11 cellular contexts compared by ENCODE assay signal in the genomic region with DNA sequence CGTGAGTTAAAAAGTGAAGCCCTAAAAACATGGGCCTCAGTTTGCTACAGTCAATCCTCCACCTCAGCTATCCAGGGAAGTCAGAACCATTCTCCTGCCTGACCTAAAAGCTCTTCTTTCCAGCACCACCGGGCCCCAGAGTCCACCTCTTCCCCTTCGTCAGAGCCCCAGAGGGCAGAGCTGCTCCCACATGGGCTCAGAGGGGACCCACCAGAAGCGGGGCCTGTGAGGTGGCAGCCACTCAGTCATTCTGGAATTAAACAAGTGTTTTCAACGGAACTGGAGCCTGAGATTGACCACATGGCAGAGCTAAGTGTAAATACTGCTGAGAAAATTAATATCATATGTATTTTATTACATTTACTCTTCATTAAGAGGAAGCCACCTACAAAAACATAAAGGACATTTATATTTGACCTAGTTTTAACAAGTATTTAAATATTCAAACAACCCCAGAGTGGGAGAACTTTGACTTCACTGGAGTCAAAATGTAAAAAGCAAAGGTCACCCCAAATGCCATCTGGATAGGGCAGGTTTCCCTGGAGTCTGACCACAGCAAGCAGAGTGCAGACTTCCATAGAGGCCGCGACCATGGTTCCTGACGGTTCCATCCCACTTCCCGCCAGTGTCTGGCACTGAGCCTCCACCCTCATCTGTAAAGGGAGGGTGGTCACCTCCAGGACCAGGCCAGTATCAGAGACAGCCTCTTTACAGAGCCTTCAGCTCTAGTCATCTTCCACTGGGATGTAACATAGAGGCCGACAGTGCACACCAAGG. TPM values are rescaled to one million over a fixed set of nuclear protein-coding genes. Genes with fewer than 3 reads are reported as not detected.
A peak's percentile ranks its signal among the peaks of the same experiment; 100 is the strongest.
DNase-seq lines count a peak whose midpoint lies in the region; ATAC-seq, FAIRE-seq and TF ChIP-seq lines count a peak whose summit lies in the region.
"Had no signal": no experiment of that assay in that cellular context is flagged by ENCODE, and none has a peak within 500 bp of the region (broad histone marks: within the 10 kb centered on the region; RNA-seq: fewer than 3 reads in every experiment).

No MANE protein-coding gene starts in this region.

- no peak for TF ChIP-seq CTCF in hepatocyte (IDR thresholded peaks at IDR 0.05; ENCODE audit: poor library complexity)

- no peak overlapping the region for H2AFZ ChIP-seq in hepatocyte

- no peaks in the 10 kb centered on the region for H3K9me2 ChIP-seq in hepatocyte (replicated peaks; ENCODE audit: insufficient read depth)

- H3K9me3 ChIP-seq in T-helper 17 cell (ENCODE audit: control insufficient read depth, low read length, poor library complexity, severe bottlenecking) = no peaks in the 10 kb centered on the region
- no peaks in the 10 kb centered on the region for H3K9me3 ChIP-seq in hepatocyte (ENCODE audit: low read depth)

- H3K27me3 ChIP-seq in hepatocyte = no peaks in the 10 kb centered on the region

- H3K4me3 ChIP-seq in hepatocyte = no peak overlapping the region

- H3K36me3 Mint-ChIP-seq in activated naive CD4-positive, alpha-beta T cell treated with anti-CD3 and anti-CD28 coated beads, Interleukin-2, amount 10 ng/mL, durations not matched to agents 7 days and 5 days = peaks cover 20% of the 10 kb centered on the region
- H3K36me3 Mint-ChIP-seq in activated naive CD4-positive, alpha-beta T cell treated with anti-CD3 and anti-CD28 coated beads, Interleukin-2, amount 50 U/mL, for 72 hours = peaks cover 3 to 11% of the 10 kb centered on the region in 2 donors
- H3K36me3 Mint-ChIP-seq in T-helper 17 cell (ENCODE audit: low read depth) = peaks cover 3% of the 10 kb centered on the region
- H3K36me3 Mint-ChIP-seq in stimulated activated memory B cell treated with anti-CD40 and anti-IgM and Interleukin-4, amounts not matched to agents 10 μg/mL and 1 μg/mL and 100 μg/mL, for 72 hours = peaks cover 20% of the 10 kb centered on the region

- no peaks in the 10 kb centered on the region for H3K36me3 ChIP-seq in hepatocyte (replicated peaks; ENCODE audit: insufficient read depth, low read depth)

- H3K27ac Mint-ChIP-seq in activated naive CD4-positive, alpha-beta T cell treated with anti-CD3 and anti-CD28 coated beads, Interleukin-2, amount 10 ng/mL, durations not matched to agents 7 days and 5 days = peak overlapping the region; percentile 69
- H3K27ac Mint-ChIP-seq in activated naive CD4-positive, alpha-beta T cell treated with anti-CD3 and anti-CD28 coated beads, Interleukin-2, amount 50 U/mL, for 72 hours = peak overlapping the region in 1 of 2 donors; percentile 83
- H3K27ac Mint-ChIP-seq in T-helper 17 cell = no peak overlapping the region
- peak overlapping the region; percentile 17 for H3K27ac Mint-ChIP-seq in stimulated activated memory B cell treated with anti-CD40 and anti-IgM and Interleukin-4, amounts not matched to agents 10 μg/mL and 1 μg/mL and 100 μg/mL, for 72 hours

- peaks cover 8% of the 10 kb centered on the region for H3K9me3 Mint-ChIP-seq in activated naive CD4-positive, alpha-beta T cell treated with anti-CD3 and anti-CD28 coated beads, Interleukin-2, amount 10 ng/mL, durations not matched to agents 7 days and 5 days
- H3K9me3 Mint-ChIP-seq in activated naive CD4-positive, alpha-beta T cell treated with anti-CD3 and anti-CD28 coated beads, Interleukin-2, amount 50 U/mL, for 72 hours = peaks cover 0 to 10% of the 10 kb centered on the region in 2 donors
- no peaks in the 10 kb centered on the region for H3K9me3 Mint-ChIP-seq in stimulated activated memory B cell treated with anti-CD40 and anti-IgM and Interleukin-4, amounts not matched to agents 10 μg/mL and 1 μg/mL and 100 μg/mL, for 72 hours

- peaks cover 62% of the 10 kb centered on the region for H3K79me2 ChIP-seq in hepatocyte

- no peak for DNase-seq in activated naive CD4-positive, alpha-beta T cell treated with anti-CD3 and anti-CD28 coated beads, Interleukin-2, amount 10 ng/mL, durations not matched to agents 7 days and 5 days
- DNase-seq in activated naive CD4-positive, alpha-beta T cell treated with anti-CD3 and anti-CD28 coated beads, Interleukin-2, amount 50 U/mL, for 72 hours (ENCODE audit: low spot score in 2 of 2) = no peak
- DNase-seq in T-helper 17 cell (no peak), hepatocyte (ENCODE audit: low spot score) (peak; percentile 31), H54 (ENCODE audit: insufficient read length, low spot score) (no peak)
- no peak for DNase-seq in stimulated activated naive CD4-positive, alpha-beta T cell treated with Interleukin-2 at 50 U/mL for 16 hours (lab: John Stamatoyannopoulos, UW)
- DNase-seq: T-helper 9 cell had no signal

- TF ChIP-seq POLR2A in H54 (IDR thresholded peaks at IDR 0.05; ENCODE audit: low read depth, low read length) = no peak

- H3K27me3 Mint-ChIP-seq in activated naive CD4-positive, alpha-beta T cell treated with anti-CD3 and anti-CD28 coated beads, Interleukin-2, amount 10 ng/mL, durations not matched to agents 7 days and 5 days = peaks cover 21% of the 10 kb centered on the region
- no peaks in the 10 kb centered on the region for H3K27me3 Mint-ChIP-seq in T-helper 17 cell
- H3K27me3 Mint-ChIP-seq in stimulated activated memory B cell treated with anti-CD40 and anti-IgM and Interleukin-4, amounts not matched to agents 10 μg/mL and 1 μg/mL and 100 μg/mL, for 72 hours = no peaks in the 10 kb centered on the region

- 83% methylated on average over 10 of the region's 10 CpGs for WGBS in hepatocyte (ENCODE audit: low lambda C conversion rate, missing lambda C conversion rate)

- H3K4me1 Mint-ChIP-seq in activated naive CD4-positive, alpha-beta T cell treated with anti-CD3 and anti-CD28 coated beads, Interleukin-2, amount 10 ng/mL, durations not matched to agents 7 days and 5 days = peaks cover 24% of the 10 kb centered on the region
- peaks cover 17% of the 10 kb centered on the region for H3K4me1 Mint-ChIP-seq in T-helper 17 cell
- peaks cover 31% of the 10 kb centered on the region for H3K4me1 Mint-ChIP-seq in stimulated activated memory B cell treated with anti-CD40 and anti-IgM and Interleukin-4, amounts not matched to agents 10 μg/mL and 1 μg/mL and 100 μg/mL, for 72 hours

- H3K4me3 Mint-ChIP-seq in activated naive CD4-positive, alpha-beta T cell treated with anti-CD3 and anti-CD28 coated beads, Interleukin-2, amount 10 ng/mL, durations not matched to agents 7 days and 5 days = peak overlapping the region; percentile 76
- peak overlapping the region; percentile 86 for H3K4me3 Mint-ChIP-seq in T-helper 17 cell
- H3K4me3 Mint-ChIP-seq in stimulated activated memory B cell treated with anti-CD40 and anti-IgM and Interleukin-4, amounts not matched to agents 10 μg/mL and 1 μg/mL and 100 μg/mL, for 72 hours = peak overlapping the region; percentile 77

- H3K4me2 ChIP-seq in hepatocyte = no peak overlapping the region

- peaks cover 8% of the 10 kb centered on the region for H3K4me1 ChIP-seq in hepatocyte (ENCODE audit: insufficient read depth)

- no peak for ATAC-seq in activated naive CD4-positive, alpha-beta T cell treated with anti-CD3 and anti-CD28 coated beads, Interleukin-2, amount 50 U/mL, for 72 hours
- ATAC-seq in T-helper 17 cell = no peak
- no peak for ATAC-seq in stimulated activated memory B cell treated with anti-CD40 and anti-IgM and Interleukin-4, amounts not matched to agents 10 μg/mL and 1 μg/mL and 100 μg/mL, for 72 hours
- ATAC-seq in GM21515 (IDR thresholded peaks at IDR 0.05; ENCODE audit: unreplicated experiment) = no peak

- CTCF ChIA-PET in activated naive CD4-positive, alpha-beta T cell treated with anti-CD3 and anti-CD28 coated beads, Interleukin-2, amount 10 ng/mL, durations not matched to agents 7 days and 5 days (lab: Charles Lee) = interaction anchor here (1.2 to 1.7 kb wide), 3 partner anchors 15 to 59 kb away, joined by 3 to 8 read pairs (median 4); no protein-coding TSS in a partner anchor

- peaks cover 35% of the 10 kb centered on the region for H4K20me1 ChIP-seq in hepatocyte (ENCODE audit: insufficient read depth, poor library complexity, severe bottlenecking)

- no peak for FAIRE-seq in H54 (lab: Jason Lieb, UNC)
- FAIRE-seq: endometrium had no signal

- H3K27ac ChIP-seq in hepatocyte = no peak overlapping the region
- H3K27ac ChIP-seq: C4-2B had no signal

RNA-seq across cellular contexts. Expression of a gene that starts 1.8 kb away (rescaled TPM):
- 10 to 100 TPM; 72.8 to 81.2 TPM for total RNA-seq in activated naive CD4-positive, alpha-beta T cell treated with anti-CD3 and anti-CD28 coated beads, Interleukin-2, amount 50 U/mL, for 72 hours
- total RNA-seq in T-helper 17 cell (10 to 100 TPM; 62.1 to 73.4 TPM), hepatocyte (68.5 and 77.2 TPM in 2 replicates)
- 97.0 and 107 TPM in 2 replicates for polyA plus RNA-seq in hepatocyte

RNA-seq across cellular contexts. Expression of a gene that starts 14.4 kb away (rescaled TPM):
- total RNA-seq in activated naive CD4-positive, alpha-beta T cell treated with anti-CD3 and anti-CD28 coated beads, Interleukin-2, amount 50 U/mL, for 72 hours = 100 to 1,000 TPM; 114 to 126 TPM
- total RNA-seq in T-helper 17 cell (100 to 1,000 TPM; 124 TPM), hepatocyte (45.8 and 61.6 TPM in 2 replicates)
- polyA plus RNA-seq in hepatocyte = 50.4 and 55.2 TPM in 2 replicates

RNA-seq across cellular contexts. Expression of a gene that starts 57.5 kb away (rescaled TPM):
- 10 to 100 TPM; 61.7 to 99.8 TPM for total RNA-seq in activated naive CD4-positive, alpha-beta T cell treated with anti-CD3 and anti-CD28 coated beads, Interleukin-2, amount 50 U/mL, for 72 hours
- total RNA-seq in T-helper 17 cell (100 to 1,000 TPM in 1 of 2 donors, 10 to 100 TPM in 1; 98.4 to 123 TPM), hepatocyte (344 and 348 TPM in 2 replicates)
- polyA plus RNA-seq in hepatocyte = 315 and 362 TPM in 2 replicates
